Comparison of ENCODE assay signal across 8 cellular contexts in the genomic region with DNA sequence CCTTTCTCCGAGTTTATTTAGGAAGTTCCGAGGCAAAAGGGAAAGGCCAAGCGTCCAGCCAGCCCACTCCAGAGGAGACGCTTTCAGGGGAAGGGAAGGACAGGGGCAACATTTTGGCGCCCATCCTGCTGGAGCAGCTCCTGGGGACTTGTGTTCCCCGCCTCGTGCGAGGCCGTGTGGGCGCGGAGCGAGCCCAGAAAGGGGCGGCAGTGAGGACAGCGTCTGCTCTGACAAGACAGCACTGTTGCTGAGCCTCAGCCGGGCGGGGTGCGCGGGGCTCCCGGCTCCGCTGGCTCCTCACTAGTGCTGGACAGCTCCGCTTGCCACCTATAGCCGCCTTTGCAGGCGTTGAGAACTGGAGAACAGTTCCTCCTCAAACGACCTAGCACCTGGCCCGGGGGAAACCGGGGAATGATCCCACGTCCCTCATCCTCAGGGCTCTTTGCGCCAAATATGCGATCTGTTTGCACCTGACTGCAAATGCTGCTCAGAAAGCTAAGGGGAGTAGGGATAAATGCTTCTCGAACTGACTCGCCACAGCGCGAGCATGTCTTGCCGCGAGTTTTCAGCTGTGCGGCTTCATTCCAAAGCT. TPM values are rescaled to one million over a fixed set of nuclear protein-coding genes. Genes with fewer than 3 reads are reported as not detected.
DNase-seq lines count a peak whose midpoint lies in the region; ATAC-seq and TF ChIP-seq lines count a peak whose summit lies in the region.

No MANE protein-coding gene starts in this region.

- POLR2A ChIA-PET in activated CD4-positive, alpha-beta memory T cell treated with anti-CD3 and anti-CD28 coated beads for 36 hours (lab: Charles Lee): no interaction called here

- no peak overlapping the region for H3K4me3 Mint-ChIP-seq in activated CD4-positive, alpha-beta memory T cell treated with anti-CD3 and anti-CD28 coated beads for 36 hours
- H3K4me3 Mint-ChIP-seq in CD14-positive monocyte: peak overlapping the region in 1 of 2 donors; percentile 82

- ATAC-seq in HG03159 (IDR thresholded peaks at IDR 0.05; ENCODE audit: unreplicated experiment) (peak; percentile 38), GM19035 (IDR thresholded peaks at IDR 0.05; ENCODE audit: unreplicated experiment) (no peak)

- no peaks in the 10 kb centered on the region for H3K9me3 Mint-ChIP-seq in activated CD4-positive, alpha-beta memory T cell treated with anti-CD3 and anti-CD28 coated beads for 36 hours
- peaks cover 0 to 5% (median 0%) of the 10 kb centered on the region in 7 donors for H3K9me3 Mint-ChIP-seq in CD14-positive monocyte

- H3K27ac Mint-ChIP-seq in activated CD4-positive, alpha-beta memory T cell treated with anti-CD3 and anti-CD28 coated beads for 36 hours: no peak overlapping the region
- H3K27ac Mint-ChIP-seq in CD14-positive monocyte: peak overlapping the region in 1 of 7 donors; percentile 33

- TF ChIP-seq CTCF in fibroblast of pulmonary artery (IDR thresholded peaks at IDR 0.05; ENCODE audit: low read length, missing control alignments) (no peak), CD14-positive monocyte (IDR thresholded peaks at IDR 0.05) (no peak)

- peak; percentile 68 for DNase-seq in Ammon's horn (ENCODE audit: low spot score)
- peak; percentile 19 for DNase-seq in activated CD4-positive, alpha-beta memory T cell treated with anti-CD3 and anti-CD28 coated beads for 36 hours
- peak; percentile 80 for DNase-seq in fibroblast of pulmonary artery (ENCODE audit: low read depth)
- DNase-seq in myocyte (ENCODE audit: low read depth): peak; percentile 70
- no peak for DNase-seq in retina
- no peak for DNase-seq in CD14-positive monocyte (ENCODE audit: low spot score)

- peak overlapping the region; percentile 58 for H3K4me3 ChIP-seq in fibroblast of pulmonary artery (replicated peaks; ENCODE audit: low read depth, low read length)

- CTCF ChIA-PET in activated CD4-positive, alpha-beta memory T cell treated with anti-CD3 and anti-CD28 coated beads for 36 hours (lab: Charles Lee): no interaction called here

- intact Hi-C loops in activated CD4-positive, alpha-beta memory T cell treated with anti-CD3 and anti-CD28 coated beads for 36 hours (cut with micrococcal nuclease): no loop called here
- intact Hi-C loops in CD14-positive monocyte (cut with micrococcal nuclease): no loop called here

- no peaks in the 10 kb centered on the region for H3K36me3 Mint-ChIP-seq in activated CD4-positive, alpha-beta memory T cell treated with anti-CD3 and anti-CD28 coated beads for 36 hours
- peaks cover 0 to 3% of the 10 kb centered on the region in 2 donors for H3K36me3 Mint-ChIP-seq in CD14-positive monocyte

- H3K4me1 Mint-ChIP-seq in activated CD4-positive, alpha-beta memory T cell treated with anti-CD3 and anti-CD28 coated beads for 36 hours (ENCODE audit: low read depth): peaks cover 5% of the 10 kb centered on the region
- H3K4me1 Mint-ChIP-seq in CD14-positive monocyte: no peaks in the 10 kb centered on the region

- peaks cover 34% of the 10 kb centered on the region for H3K27me3 Mint-ChIP-seq in activated CD4-positive, alpha-beta memory T cell treated with anti-CD3 and anti-CD28 coated beads for 36 hours
- peaks cover 42 to 47% (median 43%) of the 10 kb centered on the region in 3 donors for H3K27me3 Mint-ChIP-seq in CD14-positive monocyte (ENCODE audit: low read depth in 3 of 3)

RNA-seq across cellular contexts. Expression of a gene that starts 0.7 kb away (rescaled TPM):
- total RNA-seq in activated CD4-positive, alpha-beta memory T cell treated with anti-CD3 and anti-CD28 coated beads for 36 hours: not detected
- total RNA-seq in myocyte: 0.21 and 0.29 TPM in 2 replicates
- polyA plus RNA-seq in myocyte (2012): 0.04 TPM
- polyA plus RNA-seq in CD14-positive monocyte: not detected

Comparison
In these comparisons a context has a peak if more than half of its experiments do, and no peak if none do; other contexts are left out.
1. DNase-seq: peak in Ammon's horn (single experiment), activated CD4-positive, alpha-beta memory T cell treated with anti-CD3 and anti-CD28 coated beads for 36 hours (single experiment), fibroblast of pulmonary artery (single experiment) and myocyte (single experiment); none in retina (single experiment) and CD14-positive monocyte (single experiment).